ENCODE assay signal across 16 cellular contexts in the genomic region with DNA sequence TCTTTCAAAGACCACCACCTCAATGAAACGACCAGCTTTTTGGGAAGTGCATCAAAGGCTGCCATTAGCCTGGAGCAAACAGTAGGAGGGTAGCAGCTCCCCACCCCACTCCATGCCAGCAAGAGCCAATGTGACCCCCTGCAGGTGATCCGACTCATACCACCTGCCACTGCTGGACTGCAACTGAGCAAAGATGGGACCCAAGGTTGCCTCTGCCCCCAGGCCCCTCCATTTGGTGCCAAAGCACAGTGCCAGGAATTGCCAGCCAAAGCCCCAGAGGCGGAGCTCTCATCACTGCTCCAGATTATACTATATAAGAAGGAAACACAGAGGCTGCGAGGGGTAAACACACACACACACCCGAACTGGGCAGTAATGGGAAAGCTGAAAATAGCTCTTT. TPM values are rescaled to one million over a fixed set of nuclear protein-coding genes. Genes with fewer than 3 reads are reported as not detected.
DNase-seq lines count a peak whose midpoint lies in the region; ATAC-seq, FAIRE-seq and TF ChIP-seq lines count a peak whose summit lies in the region.
"Had no signal": no experiment of that assay in that cellular context is flagged by ENCODE, and none has a peak within 500 bp of the region (broad histone marks: within the 10 kb centered on the region; RNA-seq: fewer than 3 reads in every experiment).

No MANE protein-coding gene starts in this region.

- in situ Hi-C loops in IMR-90 (cut with MboI; ENCODE audit: low sequenced_read_pairs), result no loop called here
- in situ Hi-C loops in GM12878 (cut with MboI), result no loop called here

- no peaks in the 10 kb centered on the region for H3K36me3 Mint-ChIP-seq in T-helper 1 cell treated with Interleukin-12 subunit alpha and Interleukin-12 subunit beta and Interleukin-4 antibody, amounts not matched to agents 30 μg/mL and 1 μg/mL, for 36 hours (ENCODE audit: low read depth)
- H3K36me3 Mint-ChIP-seq in stimulated activated effector memory CD8-positive, alpha-beta T cell treated with anti-CD3 and anti-CD28 coated beads, Interleukin-12 subunit alpha, Interleukin-12 subunit beta, amount 100 ng/mL, for 72 hours, result peaks cover 10% of the 10 kb centered on the region

- H3K18ac ChIP-seq in IMR-90 (ENCODE audit: low read depth, low read length), result no peak overlapping the region

- RAD21 ChIA-PET in GM12878 (lab: Charles Lee; ENCODE audit: unreplicated experiment), result no interaction called here

- H4K20me1 ChIP-seq in IMR-90 (ENCODE audit: insufficient read depth, low read length) (no peaks in the 10 kb centered on the region), GM12878 (ENCODE audit: control insufficient read depth, insufficient read depth) (no peaks in the 10 kb centered on the region)

- no peak overlapping the region for H3K14ac ChIP-seq in IMR-90 (replicated peaks; ENCODE audit: low read depth, low read length)

- POLR2A ChIA-PET in IMR-90 (lab: Charles Lee; ENCODE audit: unreplicated experiment), result no interaction called here
- POLR2A ChIA-PET in GM12878 (lab: Charles Lee), result no interaction called here

- no peak for FAIRE-seq in GM12878 (lab: Jason Lieb, UNC)
- FAIRE-seq in GM19239 (lab: Jason Lieb, UNC), result no peak
- FAIRE-seq: A549, small intestine had no signal

- no peak overlapping the region for H3K27ac ChIP-seq in IMR-90 (ENCODE audit: insufficient read depth, low read length)
- H3K27ac ChIP-seq in GM12878 (ENCODE audit: control insufficient read depth, insufficient read depth), result no peak overlapping the region
- H3K27ac ChIP-seq: A549, C4-2B, tibial artery had no signal

- no peak overlapping the region for H2BK20ac ChIP-seq in IMR-90 (ENCODE audit: low read depth, low read length)

- no TSS peak for BruUV-seq in IMR-90 (replicated peaks; lab: Mats Ljungman, UMichigan)
- no TSS peak for BruUV-seq in GM12878 (replicated peaks; lab: Mats Ljungman, UMichigan)

- no peak overlapping the region for H2BK5ac ChIP-seq in IMR-90 (ENCODE audit: low read depth, low read length, poor library complexity, severe bottlenecking)

- TF ChIP-seq EP300 in GM12878 (IDR thresholded peaks at IDR 0.05; ENCODE audit: borderline replicate concordance in 1 of 2, control insufficient read depth in 1 of 2, low read depth in 2 of 2, low read length in 2 of 2), result no peak

- no peak overlapping the region for H3K23ac ChIP-seq in IMR-90 (ENCODE audit: low read depth, low read length)

- no peak overlapping the region for H4K5ac ChIP-seq in IMR-90 (ENCODE audit: low read depth, low read length)

- intact Hi-C loops in IMR-90 (cut with micrococcal nuclease) (no loop called here), GM12878 (cut with micrococcal nuclease; ENCODE audit: unreplicated experiment) (no loop called here)

- H3K9ac ChIP-seq in IMR-90 (ENCODE audit: low read depth, low read length) (no peak overlapping the region), GM12878 (ENCODE audit: control insufficient read depth, insufficient read depth, low read length) (no peak overlapping the region)

- H2BK15ac ChIP-seq in IMR-90 (ENCODE audit: low read depth, low read length), result no peak overlapping the region

- dilution Hi-C loops in IMR-90 (cut with HindIII; ENCODE audit: low sequenced_read_pairs, unreplicated experiment), result no loop called here

- H3K27me3 Mint-ChIP-seq in T-helper 1 cell treated with Interleukin-12 subunit alpha and Interleukin-12 subunit beta and Interleukin-4 antibody, amounts not matched to agents 30 μg/mL and 1 μg/mL, for 36 hours (ENCODE audit: low read depth), result peaks cover 5% of the 10 kb centered on the region

- H3K4me2 ChIP-seq in IMR-90 (ENCODE audit: low read depth, low read length) (no peak overlapping the region), GM12878 (ENCODE audit: control insufficient read depth, insufficient read depth) (peak overlapping the region; percentile 85)
- H3K4me2 ChIP-seq: A549 had no signal

- H2BK120ac ChIP-seq in IMR-90 (ENCODE audit: low read depth, low read length), result no peak overlapping the region

- ATAC-seq in IMR-90 (ENCODE audit: low read depth), result peak; percentile 27; the same call in 1 of the 2 replicates
- no peak for ATAC-seq in GM12878
- no peak for ATAC-seq in stimulated activated effector memory CD8-positive, alpha-beta T cell treated with anti-CD3 and anti-CD28 coated beads, Interleukin-12 subunit alpha, Interleukin-12 subunit beta, amount 100 ng/mL, for 72 hours

- H3K4me3 ChIP-seq in IMR-90 (ENCODE audit: insufficient read depth, low read depth, low read length), result no peak overlapping the region
- no peak overlapping the region for H3K4me3 ChIP-seq in GM12878
- H3K4me3 ChIP-seq: A549, tibial artery had no signal

- no peak for TF ChIP-seq CTCF in IMR-90 (conservative IDR thresholded peaks at IDR 0.05; ENCODE audit: low read depth, low read length)
- no peak for TF ChIP-seq CTCF in GM12878 (IDR thresholded peaks at IDR 0.05 in 2 of 3, conservative IDR thresholded peaks at IDR 0.05 in 1 of 3; ENCODE audit: control insufficient read depth in 2 of 3, extremely low read depth in 1 of 3, insufficient read depth in 1 of 3, low read depth in 3 of 3, low read length in 3 of 3)

- no peaks in the 10 kb centered on the region for H3K9me1 ChIP-seq in IMR-90 (ENCODE audit: insufficient read depth, low read length)

- H3K4me1 ChIP-seq in IMR-90 (ENCODE audit: control insufficient read depth, insufficient read depth, low read length) (no peaks in the 10 kb centered on the region), GM12878 (ENCODE audit: control insufficient read depth, insufficient read depth, low read length) (peaks cover 15% of the 10 kb centered on the region)

- peak overlapping the region; percentile 59 for H3K4me3 Mint-ChIP-seq in T-helper 1 cell treated with Interleukin-12 subunit alpha and Interleukin-12 subunit beta and Interleukin-4 antibody, amounts not matched to agents 30 μg/mL and 1 μg/mL, for 36 hours
- peak overlapping the region; percentile 27 for H3K4me3 Mint-ChIP-seq in stimulated activated effector memory CD8-positive, alpha-beta T cell treated with anti-CD3 and anti-CD28 coated beads, Interleukin-12 subunit alpha, Interleukin-12 subunit beta, amount 100 ng/mL, for 72 hours

- TF ChIP-seq POLR2A in IMR-90 (IDR thresholded peaks at IDR 0.05; ENCODE audit: low read depth, low read length) (no peak), GM12878 (IDR thresholded peaks at IDR 0.05; ENCODE audit: low read depth, low read length) (no peak)

- H3K9me3 Mint-ChIP-seq in T-helper 1 cell treated with Interleukin-12 subunit alpha and Interleukin-12 subunit beta and Interleukin-4 antibody, amounts not matched to agents 30 μg/mL and 1 μg/mL, for 36 hours, result no peaks in the 10 kb centered on the region
- H3K9me3 Mint-ChIP-seq in stimulated activated effector memory CD8-positive, alpha-beta T cell treated with anti-CD3 and anti-CD28 coated beads, Interleukin-12 subunit alpha, Interleukin-12 subunit beta, amount 100 ng/mL, for 72 hours, result no peaks in the 10 kb centered on the region

- no peak overlapping the region for H2AK5ac ChIP-seq in IMR-90 (ENCODE audit: low read depth, low read length)

- peaks cover 10% of the 10 kb centered on the region for H3K4me1 Mint-ChIP-seq in T-helper 1 cell treated with Interleukin-12 subunit alpha and Interleukin-12 subunit beta and Interleukin-4 antibody, amounts not matched to agents 30 μg/mL and 1 μg/mL, for 36 hours (ENCODE audit: low read depth)
- peaks cover 15% of the 10 kb centered on the region for H3K4me1 Mint-ChIP-seq in stimulated activated effector memory CD8-positive, alpha-beta T cell treated with anti-CD3 and anti-CD28 coated beads, Interleukin-12 subunit alpha, Interleukin-12 subunit beta, amount 100 ng/mL, for 72 hours

- DNase-seq in T-helper 1 cell (no peak), IMR-90 (no peak), GM12878 (ENCODE audit: low read depth, low spot score) (no peak), retina (no peak), GM19239 (ENCODE audit: insufficient read length, low spot score) (no peak), SHP77 (lab: John Stamatoyannopoulos, UW) (no peak)
- no peak for DNase-seq in stimulated activated effector memory CD8-positive, alpha-beta T cell treated with anti-CD3 and anti-CD28 coated beads, Interleukin-12 subunit alpha, Interleukin-12 subunit beta, amount 100 ng/mL, for 72 hours (ENCODE audit: low spot score in 2 of 2)
- DNase-seq: activated CD8-positive, alpha-beta memory T cell treated with anti-CD3 and anti-CD28 coated beads, Interleukin-2, amount 50 U/mL, for 48 hours; cortex of kidney; GOT3; NK-92 treated with Interleukin-12 subunit alpha and Interleukin-12 subunit beta, amount 100 ng/mL, for 24 hours; small intestine; tibial artery had no signal

- H3K36me3 ChIP-seq in IMR-90 (ENCODE audit: control insufficient read depth, insufficient read depth, low read length) (no peaks in the 10 kb centered on the region), GM12878 (ENCODE audit: control insufficient read depth in 2 of 2, insufficient read depth in 2 of 2, low read length in 1 of 2) (no peaks in the 10 kb centered on the region)
- H3K36me3 ChIP-seq: tibial artery had no signal

- no peaks in the 10 kb centered on the region for H3K9me3 ChIP-seq in IMR-90 (ENCODE audit: control insufficient read depth, insufficient read depth, low read length)
- no peaks in the 10 kb centered on the region for H3K9me3 ChIP-seq in GM12878 (replicated peaks; ENCODE audit: control insufficient read depth, insufficient read depth, low read length)
- H3K9me3 ChIP-seq: A549, tibial artery had no signal

- no peak overlapping the region for H3K4ac ChIP-seq in IMR-90 (ENCODE audit: low read depth, low read length)

- WGBS in IMR-90 (ENCODE audit: extremely low coverage in 2 of 2, insufficient read length in 1 of 2), 2 experiments, result 60% methylated on average over 1 of the region's 5 CpGs; no CpG with 5 or more reads in 1 of the 2 experiments
- 12% methylated on average over 5 of the region's 5 CpGs for WGBS in GM12878 (ENCODE audit: insufficient coverage, insufficient replicate concordance, low lambda C conversion rate, missing lambda C conversion rate)

- H3K56ac ChIP-seq in IMR-90 (ENCODE audit: extremely low read depth, insufficient read depth, low read length), result no peak overlapping the region

- peaks cover 17% of the 10 kb centered on the region for H3K27me3 ChIP-seq in IMR-90 (ENCODE audit: control insufficient read depth, insufficient read depth, low read length)
- no peaks in the 10 kb centered on the region; a peak in 1 of 4 replicates for H3K27me3 ChIP-seq in GM12878 (replicated peaks in 1 of 2; ENCODE audit: control insufficient read depth in 2 of 2, insufficient read depth in 2 of 2, low read length in 1 of 2)

- CTCF ChIA-PET in IMR-90 (lab: Yijun Ruan, JAX) (interaction anchor here (1.0 to 1.2 kb wide), 2 partner anchors 57 to 75 kb away, joined by 3 read pairs; no protein-coding TSS in a partner anchor), GM12878 (lab: Yijun Ruan, JAX) (interaction anchor here (0.6 to 0.9 kb wide), 2 partner anchors 73 to 75 kb away, joined by 3 to 4 read pairs; no protein-coding TSS in a partner anchor)

- H4K8ac ChIP-seq in IMR-90 (ENCODE audit: low read depth in 2 of 2, low read length in 2 of 2), result no peak overlapping the region

- H3K79me2 ChIP-seq in GM12878 (ENCODE audit: control insufficient read depth, insufficient read depth, low read length), result no peaks in the 10 kb centered on the region

- H2AFZ ChIP-seq in IMR-90 (replicated peaks; ENCODE audit: low read length, poor library complexity) (no peak overlapping the region), GM12878 (ENCODE audit: control insufficient read depth, low read depth, low read length) (peak overlapping the region; percentile 80; the same call in 1 of the 2 replicates)

- H2AK9ac ChIP-seq in IMR-90 (replicated peaks; ENCODE audit: low read depth, low read length, poor library complexity), result no peak overlapping the region

- no peak overlapping the region for H4K91ac ChIP-seq in IMR-90 (ENCODE audit: insufficient read depth, low read depth, low read length)

- H3K79me1 ChIP-seq in IMR-90 (ENCODE audit: low read depth in 1 of 2, low read length in 2 of 2), result no peaks in the 10 kb centered on the region

- SMC1A ChIA-PET in GM12878 (lab: Charles Lee; ENCODE audit: uncharacterized antibody, unreplicated experiment), result interaction anchor here (0.5 kb wide), 1 partner anchor 18 kb away, joined by 3 read pairs; no protein-coding TSS in a partner anchor

- H3K27ac Mint-ChIP-seq in T-helper 1 cell treated with Interleukin-12 subunit alpha and Interleukin-12 subunit beta and Interleukin-4 antibody, amounts not matched to agents 30 μg/mL and 1 μg/mL, for 36 hours, result no peak overlapping the region
- peak overlapping the region; percentile 60 for H3K27ac Mint-ChIP-seq in stimulated activated effector memory CD8-positive, alpha-beta T cell treated with anti-CD3 and anti-CD28 coated beads, Interleukin-12 subunit alpha, Interleukin-12 subunit beta, amount 100 ng/mL, for 72 hours

- TF ChIP-seq RAD21 in IMR-90 (IDR thresholded peaks at IDR 0.05; ENCODE audit: low read length) (no peak), GM12878 (IDR thresholded peaks at IDR 0.05; ENCODE audit: insufficient read depth, low read depth, low read length) (no peak)

RNA-seq across cellular contexts. Expression of gene PITPNM3, which starts 8.3 kb away (rescaled TPM):
- total RNA-seq in IMR-90 (2012; rRNA removed) (0.54 and 0.56 TPM in 2 replicates), GM12878 (2014; rRNA removed) (0.16 and 0.17 TPM in 2 replicates), GM12878 (2014; rRNA removed; fragmentation: Illumina TruSeq; extraction: Trizol) (0.14 and 0.22 TPM in 2 replicates), GM12878 (2021) (0.21 and 0.49 TPM in 2 replicates)
- polyA plus RNA-seq in IMR-90 (2012; rRNA removed) (1.7 and 2.0 TPM in 2 replicates), GM12878 (2011; rRNA removed) (0.16 and 0.27 TPM in 2 replicates), GM12878 (2014; fragmentation: Illumina TruSeq; extraction: Trizol) (0.08 and 0.15 TPM in 2 replicates), GM12878 (2014; fragmentation: Nextera tagmentation; extraction: Ambion mirVana) (under 1 TPM in 1 of 2 experiments, not detected in 1; 0.02 TPM), GM12878 (2014; rRNA removed) (0.19 and 0.47 TPM in 2 replicates), GM12878 (2016; fragmentation: Nextera tagmentation; extraction: Ambion mirVana) (under 1 TPM; 0.19 to 0.33 TPM)
- polyA plus RNA-seq in IMR-90 (2012; cell fraction: cytosol; rRNA removed), result 0.64 and 1.1 TPM in 2 replicates
- 2.9 and 5.2 TPM in 2 replicates for polyA plus RNA-seq in IMR-90 (2012; cell fraction: nucleus; rRNA removed; ENCODE audit: low replicate concordance)
- 2.3 and 2.4 TPM in 2 replicates for total RNA-seq in GM12878 (2013; cell fraction: nucleolus; rRNA removed)
- 0.12 TPM for polyA plus RNA-seq in GM12878 (2011; ENCODE audit: low read depth)
- polyA plus RNA-seq in GM12878 (2011; cell fraction: cytosol; rRNA removed), result 0.18 and 0.22 TPM in 2 replicates
- polyA plus RNA-seq in GM12878 (2011; cell fraction: nucleus; rRNA removed), result 1.1 TPM in 2 replicates
- 0.34 and 0.38 TPM in 2 replicates for polyA plus RNA-seq in GM12878 (2012)
- polyA minus RNA-seq in GM12878 (2011; rRNA and poly(A)+ RNA removed), result 0.22 and 0.31 TPM in 2 replicates
- polyA minus RNA-seq in GM12878 (2011; cell fraction: cytosol; rRNA and poly(A)+ RNA removed), result 0.21 and 1.2 TPM in 2 replicates
- polyA minus RNA-seq in GM12878 (2011; cell fraction: nucleus; rRNA and poly(A)+ RNA removed), result 0.36 and 0.38 TPM in 2 replicates
